Comparison of ENCODE assay signal across 14 cellular contexts in the genomic region with DNA sequence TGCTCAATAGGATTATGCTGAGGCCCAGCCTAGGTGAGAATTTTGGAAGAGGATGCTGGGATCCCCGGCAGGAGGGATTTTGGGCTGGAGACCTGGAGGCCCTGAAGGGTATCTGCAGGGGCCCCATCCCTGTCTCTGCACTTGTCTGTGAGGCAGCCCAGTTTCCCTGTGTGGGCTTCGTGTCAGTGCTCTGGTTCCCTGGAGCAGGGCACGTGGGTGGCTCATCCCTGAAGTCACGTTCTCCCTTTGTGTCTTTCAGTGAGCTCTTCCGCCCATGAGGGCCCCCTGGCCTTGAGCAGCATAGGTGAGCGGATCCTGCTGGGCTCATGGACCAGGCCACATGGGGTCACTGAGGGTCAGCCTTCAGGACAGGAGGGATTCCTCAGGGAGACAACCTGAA.
"Had no signal": no experiment of that assay in that cellular context is flagged by ENCODE, and none has a peak within 500 bp of the region (broad histone marks: within the 10 kb centered on the region; RNA-seq: fewer than 3 reads in every experiment).

No MANE protein-coding gene starts in this region.

- H3K27me3 ChIP-seq: suprapubic skin had no signal

- DNase-seq: activated CD4-positive, alpha-beta T cell treated with anti-CD3 and anti-CD28 coated beads, Interleukin-2, amount 10 ng/mL, durations not matched to agents 7 days and 5 days; central memory CD4-positive, alpha-beta T cell; effector CD4-positive, alpha-beta T cell; foreskin fibroblast; hypothalamus; stimulated activated naive CD8-positive, alpha-beta T cell treated with anti-CD3 and anti-CD28 coated beads, Interleukin-15, Interleukin-2, amounts not matched to agents 100 U/mL and 50 U/mL, for 24 hours; SW 1271; trophoblast cell had no signal

- ATAC-seq: activated naive CD4-positive, alpha-beta T cell treated with anti-CD3 and anti-CD28 coated beads, Interleukin-2, amount 50 U/mL, for 72 hours; stimulated activated naive CD8-positive, alpha-beta T cell treated with anti-CD3 and anti-CD28 coated beads, Interleukin-15, Interleukin-2, amounts not matched to agents 100 U/mL and 50 U/mL, for 24 hours had no signal

- H3K4me3 ChIP-seq: coronary artery, lung, skin epidermis, suprapubic skin had no signal

- FAIRE-seq: endothelial cell of umbilical vein had no signal

- H3K4me1 ChIP-seq: suprapubic skin had no signal

- H3K36me3 ChIP-seq: suprapubic skin had no signal

- H3K27ac ChIP-seq: coronary artery, skin epidermis, suprapubic skin had no signal
